8 cellular contexts compared by ENCODE assay signal in genomic region chr3:172040976-172041963, GRCh38. TPM values are rescaled to one million over a fixed set of nuclear protein-coding genes. Genes with fewer than 3 reads are reported as not detected.
DNase-seq lines count a peak whose midpoint lies in the region; ATAC-seq, FAIRE-seq and TF ChIP-seq lines count a peak whose summit lies in the region.

No MANE protein-coding gene starts in this region.

- H3K36me3 ChIP-seq in lower lobe of right lung, result no peaks in the 10 kb centered on the region

- DNase-seq in ELR (ENCODE audit: low read depth) (peak; percentile 67), NCI-H69 (lab: John Stamatoyannopoulos, UW) (peak; percentile 35), chondrocyte (ENCODE audit: low spot score) (no peak), lower lobe of right lung (no peak), urothelium cell line (ENCODE audit: low spot score) (peak; percentile 26), SHP77 treated with DMSO at 0.1 percent for 48 hours (lab: John Stamatoyannopoulos, UW) (no peak), DMS53 treated with DMSO at 0.1 percent for 48 hours (lab: John Stamatoyannopoulos, UW; ENCODE audit: unreplicated experiment) (no peak)

- no peaks in the 10 kb centered on the region for H3K9me3 Mint-ChIP-seq in chondrocyte (ENCODE audit: low read depth)

- peak overlapping the region; percentile 90 for H3K4me3 ChIP-seq in lower lobe of right lung

- ATAC-seq in lower lobe of right lung (no peak), HG02870 (IDR thresholded peaks at IDR 0.05; ENCODE audit: unreplicated experiment) (no peak)

- FAIRE-seq in urothelium cell line (lab: Jason Lieb, UNC), result no peak

- no peaks in the 10 kb centered on the region for H3K27me3 Mint-ChIP-seq in chondrocyte (ENCODE audit: low read depth)

- intact Hi-C loops in lower lobe of right lung (cut with DNase I), result no loop called here

- TF ChIP-seq CTCF in chondrocyte (IDR thresholded peaks at IDR 0.05) (peak; percentile 31), lower lobe of right lung (IDR thresholded peaks at IDR 0.05) (no peak)

- H3K9me3 ChIP-seq in lower lobe of right lung, result no peaks in the 10 kb centered on the region

- H3K36me3 Mint-ChIP-seq in chondrocyte (ENCODE audit: low read depth), result peaks cover 5% of the 10 kb centered on the region

- H3K27ac ChIP-seq in lower lobe of right lung, result peak overlapping the region; percentile 97

- H3K27me3 ChIP-seq in lower lobe of right lung (ENCODE audit: low read depth), result no peaks in the 10 kb centered on the region

- peaks cover 53% of the 10 kb centered on the region for H3K4me1 Mint-ChIP-seq in chondrocyte (ENCODE audit: low read depth)

- H3K27ac Mint-ChIP-seq in chondrocyte (ENCODE audit: unreplicated experiment), result peak overlapping the region; percentile 99

- peaks cover 58% of the 10 kb centered on the region for H3K4me1 ChIP-seq in lower lobe of right lung

- H3K4me3 Mint-ChIP-seq in chondrocyte (ENCODE audit: unreplicated experiment), result peak overlapping the region; percentile 97

RNA-seq across cellular contexts. Expression of gene FNDC3B, which starts 1.9 kb away (rescaled TPM):
- total RNA-seq in chondrocyte, result 290 to 304 TPM (median 293 TPM) in 3 replicates
- 153 TPM for total RNA-seq in lower lobe of right lung

Comparison
In these comparisons a context has a peak if more than half of its experiments do, and no peak if none do; other contexts are left out.
1. DNase-seq: peak in ELR (single experiment), NCI-H69 (single experiment) and urothelium cell line (single experiment); none in chondrocyte (single experiment), lower lobe of right lung (single experiment), SHP77 treated with DMSO at 0.1 percent for 48 hours (single experiment) and DMS53 treated with DMSO at 0.1 percent for 48 hours (single experiment).